ENCODE assay signal across 1 cellular context in genomic region chr12:87820524-87821194, GRCh38.
TF ChIP-seq lines count a peak whose summit lies in the region.

No MANE protein-coding gene starts in this region.

TF ChIP-seq in A549, 52 proteins besides CTCF, POLR2A, EP300 and RAD21 (continued from another document):
- TF ChIP-seq HMGXB4 (CRISPR knock-in tag; IDR thresholded peaks at IDR 0.05; ENCODE audit: borderline replicate concordance) (no peak), RFX5 (IDR thresholded peaks at IDR 0.05) (no peak), GATA3 (IDR thresholded peaks at IDR 0.05; ENCODE audit: borderline replicate concordance) (peak; percentile 97), ZSCAN20 (CRISPR knock-in tag; IDR thresholded peaks at IDR 0.05) (no peak), ELK1 (IDR thresholded peaks at IDR 0.05; ENCODE audit: low read depth, low read length) (no peak), PHF8 (IDR thresholded peaks at IDR 0.05; ENCODE audit: borderline replicate concordance, low read depth) (no peak), CBX8 (IDR thresholded peaks at IDR 0.05) (no peak), BHLHE40 (IDR thresholded peaks at IDR 0.05; ENCODE audit: low read depth, low read length) (no peak), FOSL2 (IDR thresholded peaks at IDR 0.05) (peak; percentile 62; the same call in 1 of the 2 replicates), FOSL2 (CRISPR knock-in tag; IDR thresholded peaks at IDR 0.05) (peak; percentile 64), FOSB (CRISPR knock-in tag; IDR thresholded peaks at IDR 0.05) (no peak), CHD4 (IDR thresholded peaks at IDR 0.05; ENCODE audit: borderline replicate concordance) (no peak), ZFP36 (IDR thresholded peaks at IDR 0.05; ENCODE audit: borderline replicate concordance, partially characterized antibody) (no peak), BCL3 (IDR thresholded peaks at IDR 0.05) (peak; percentile 87), JUN (IDR thresholded peaks at IDR 0.05) (peak; percentile 62 to 93; a peak in 4 of 5 replicates), SMC3 (IDR thresholded peaks at IDR 0.05) (peak; percentile 38; the same call in 1 of the 3 replicates), MAFK (IDR thresholded peaks at IDR 0.05; ENCODE audit: partially characterized antibody) (no peak), MYC (IDR thresholded peaks at IDR 0.05; ENCODE audit: borderline replicate concordance, low read length) (no peak), TP53 (CRISPR knock-in tag; IDR thresholded peaks at IDR 0.05) (no peak), RNF2 (IDR thresholded peaks at IDR 0.05; ENCODE audit: borderline replicate concordance, low read depth) (no peak), JUNB (IDR thresholded peaks at IDR 0.05) (peak; percentile 83), USF2 (IDR thresholded peaks at IDR 0.05) (no peak), CBX2 (IDR thresholded peaks at IDR 0.05; ENCODE audit: borderline replicate concordance, low read depth) (no peak), ZNF302 (CRISPR knock-in tag; IDR thresholded peaks at IDR 0.05) (no peak), ESRRA (IDR thresholded peaks at IDR 0.05; ENCODE audit: borderline replicate concordance, low read length) (no peak), CEBPB (IDR thresholded peaks at IDR 0.05) (peak; percentile 66 to 92; a peak in 3 of 4 replicates), POLR2AphosphoS2 (conservative IDR thresholded peaks at IDR 0.05; ENCODE audit: low read length) (no peak), HOXB13 (CRISPR knock-in tag; IDR thresholded peaks at IDR 0.05; ENCODE audit: low read depth) (no peak), KDM1A (IDR thresholded peaks at IDR 0.05; ENCODE audit: low read depth) (no peak), EHMT2 (IDR thresholded peaks at IDR 0.05; ENCODE audit: low read depth) (no peak), SREBF2 (IDR thresholded peaks at IDR 0.05) (no peak), MAZ (IDR thresholded peaks at IDR 0.05; ENCODE audit: borderline replicate concordance, low read depth, low read length) (no peak), NFE2L2 (conservative IDR thresholded peaks at IDR 0.05; ENCODE audit: low read length) (no peak), REST (IDR thresholded peaks at IDR 0.05) (no peak), NR3C1 (IDR thresholded peaks at IDR 0.05) (no peak), PBX3 (IDR thresholded peaks at IDR 0.05) (peak; percentile 74), HES2 (IDR thresholded peaks at IDR 0.05) (peak; percentile 60; the same call in 1 of the 2 replicates), NPAS2 (CRISPR knock-in tag; IDR thresholded peaks at IDR 0.05; ENCODE audit: borderline replicate concordance) (no peak), EHF (CRISPR knock-in tag; IDR thresholded peaks at IDR 0.05) (no peak), HOXB5 (CRISPR knock-in tag; IDR thresholded peaks at IDR 0.05) (no peak), HOXA7 (CRISPR knock-in tag; IDR thresholded peaks at IDR 0.05) (no peak), TFCP2L1 (CRISPR knock-in tag; IDR thresholded peaks at IDR 0.05) (no peak)
TF ChIP-seq in A549: peak in this region for 10.
